In genomic region chr19:11164278-11164677, GRCh38 we compare ENCODE assay signal across 19 cellular contexts. TPM values are rescaled to one million over a fixed set of nuclear protein-coding genes. Genes with fewer than 3 reads are reported as not detected.
DNase-seq lines count a peak whose midpoint lies in the region; ATAC-seq, FAIRE-seq and TF ChIP-seq lines count a peak whose summit lies in the region.
"Had no signal": no experiment of that assay in that cellular context is flagged by ENCODE, and none has a peak within 500 bp of the region (broad histone marks: within the 10 kb centered on the region; RNA-seq: fewer than 3 reads in every experiment).

No MANE protein-coding gene starts in this region.

- no peak overlapping the region for H3K4me3 ChIP-seq in Caco-2 (ENCODE audit: low read depth, low read length)
- peak overlapping the region; percentile 28 for H3K4me3 ChIP-seq in astrocyte of the cerebellum (ENCODE audit: low read depth, low read length)
- no peak overlapping the region for H3K4me3 ChIP-seq in right cardiac atrium (ENCODE audit: low read length)
- H3K4me3 ChIP-seq in skeletal muscle tissue (ENCODE audit: low read length in 3 of 3) = peak overlapping the region in 1 of 3 donors; percentile 46
- H3K4me3 ChIP-seq in naive thymus-derived CD4-positive, alpha-beta T cell (ENCODE audit: low read length) = no peak overlapping the region

- intact Hi-C loops in Caco-2 (cut with micrococcal nuclease; ENCODE audit: unreplicated experiment) = no loop called here
- intact Hi-C loops in right cardiac atrium (cut with DNase I) = loop anchor here in 1 of 4 donors (5.0 kb wide), 1 partner anchor 33 kb away; the partner anchor contains the start of gene KANK2
- intact Hi-C loops in naive thymus-derived CD4-positive, alpha-beta T cell (cut with micrococcal nuclease) = no loop called here
- intact Hi-C loops in head of caudate nucleus (cut with DNase I) = no loop called here

- in situ Hi-C loops in astrocyte of the cerebellum (cut with HindIII; ENCODE audit: low sequenced_read_pairs) = no loop called here

- H3K4me1 Mint-ChIP-seq in Caco-2 (ENCODE audit: low read depth, unreplicated experiment) = no peaks in the 10 kb centered on the region
- no peaks in the 10 kb centered on the region for H3K4me1 Mint-ChIP-seq in naive thymus-derived CD4-positive, alpha-beta T cell
- H3K4me1 Mint-ChIP-seq: activated CD4-positive, alpha-beta T cell treated with anti-CD3 and anti-CD28 coated beads, Interleukin-2, amount 10 ng/mL, durations not matched to agents 7 days and 5 days; activated naive CD8-positive, alpha-beta T cell treated with anti-CD3 and anti-CD28 coated beads, Interleukin-2, amount 50 U/mL, for 24 hours; naive thymus-derived CD8-positive, alpha-beta T cell; stimulated activated naive CD8-positive, alpha-beta T cell treated with anti-CD3 and anti-CD28 coated beads, Interleukin-15, amount 100 ng/mL, for 72 hours; T-helper 17 cell had no signal

- WGBS in right cardiac atrium = 46% methylated on average over 11 of the region's 11 CpGs

- ATAC-seq in right cardiac atrium = no peak
- no peak for ATAC-seq in naive thymus-derived CD4-positive, alpha-beta T cell
- ATAC-seq: activated naive CD8-positive, alpha-beta T cell treated with anti-CD3 and anti-CD28 coated beads, Interleukin-2, amount 50 U/mL, for 24 hours; activated T-cell treated with anti-CD3 and anti-CD28 coated beads, Interleukin-2, amount 50 U/mL, for 4 hours; naive thymus-derived CD8-positive, alpha-beta T cell; stimulated activated naive CD8-positive, alpha-beta T cell treated with anti-CD3 and anti-CD28 coated beads, Interleukin-15, amount 100 ng/mL, for 72 hours; T-helper 17 cell had no signal

- no peak overlapping the region for H3K4me3 Mint-ChIP-seq in Caco-2 (ENCODE audit: unreplicated experiment)
- H3K4me3 Mint-ChIP-seq in naive thymus-derived CD4-positive, alpha-beta T cell = no peak overlapping the region
- H3K4me3 Mint-ChIP-seq: activated CD4-positive, alpha-beta T cell treated with anti-CD3 and anti-CD28 coated beads, Interleukin-2, amount 10 ng/mL, durations not matched to agents 7 days and 5 days; activated naive CD8-positive, alpha-beta T cell treated with anti-CD3 and anti-CD28 coated beads, Interleukin-2, amount 50 U/mL, for 24 hours; activated T-cell treated with anti-CD3 and anti-CD28 coated beads, Interleukin-2, amount 50 U/mL, for 4 hours; dendritic cell treated with granulocyte-macrophage colony-stimulating factor and Interleukin-4, amounts not matched to agents 40 ng/mL and 50 ng/mL, for 4 days; naive thymus-derived CD8-positive, alpha-beta T cell; stimulated activated naive CD8-positive, alpha-beta T cell treated with anti-CD3 and anti-CD28 coated beads, Interleukin-15, amount 100 ng/mL, for 72 hours; T-helper 17 cell had no signal

- H3K9me3 ChIP-seq in Caco-2 (no peaks in the 10 kb centered on the region), right cardiac atrium (ENCODE audit: control insufficient read depth, low read length) (no peaks in the 10 kb centered on the region), skeletal muscle tissue (ENCODE audit: control insufficient read depth in 3 of 3, low read length in 3 of 3) (no peaks in the 10 kb centered on the region)
- H3K9me3 ChIP-seq in naive thymus-derived CD4-positive, alpha-beta T cell (ENCODE audit: control insufficient read depth in 2 of 3, low read length in 3 of 3) = peaks cover 0 to 3% (median 0%) of the 10 kb centered on the region in 3 experiments

- no peak overlapping the region for H3K27ac Mint-ChIP-seq in Caco-2 (ENCODE audit: unreplicated experiment)
- no peak overlapping the region for H3K27ac Mint-ChIP-seq in naive thymus-derived CD4-positive, alpha-beta T cell
- H3K27ac Mint-ChIP-seq: activated CD4-positive, alpha-beta T cell treated with anti-CD3 and anti-CD28 coated beads, Interleukin-2, amount 10 ng/mL, durations not matched to agents 7 days and 5 days; activated naive CD8-positive, alpha-beta T cell treated with anti-CD3 and anti-CD28 coated beads, Interleukin-2, amount 50 U/mL, for 24 hours; dendritic cell treated with granulocyte-macrophage colony-stimulating factor and Interleukin-4, amounts not matched to agents 40 ng/mL and 50 ng/mL, for 4 days; naive thymus-derived CD8-positive, alpha-beta T cell; stimulated activated naive CD8-positive, alpha-beta T cell treated with anti-CD3 and anti-CD28 coated beads, Interleukin-15, amount 100 ng/mL, for 72 hours; T-helper 17 cell had no signal

- H3K4me1 ChIP-seq in Caco-2 (no peaks in the 10 kb centered on the region), right cardiac atrium (ENCODE audit: control insufficient read depth, insufficient read depth, low read length) (peaks cover 12% of the 10 kb centered on the region), skeletal muscle tissue (ENCODE audit: control insufficient read depth in 3 of 3, insufficient read depth in 3 of 3, low read length in 3 of 3) (peaks cover 18 to 26% (median 24%) of the 10 kb centered on the region in 3 donors)
- no peaks in the 10 kb centered on the region for H3K4me1 ChIP-seq in naive thymus-derived CD4-positive, alpha-beta T cell (ENCODE audit: control insufficient read depth in 2 of 2, insufficient read depth in 2 of 2, low read length in 2 of 2)

- TF ChIP-seq CTCF in Caco-2 (IDR thresholded peaks at IDR 0.05; ENCODE audit: insufficient read depth in 1 of 2, low read depth in 1 of 2, low read length in 1 of 2, severe bottlenecking in 1 of 2, unreplicated experiment in 1 of 2) (no peak), astrocyte of the cerebellum (IDR thresholded peaks at IDR 0.05; ENCODE audit: low read depth, low read length, missing control alignments) (no peak)

- CTCF ChIA-PET in Caco-2 (lab: Charles Lee) = no interaction called here
- CTCF ChIA-PET in naive thymus-derived CD4-positive, alpha-beta T cell (lab: Charles Lee) = no interaction called here

- H3K9ac ChIP-seq in skeletal muscle tissue (ENCODE audit: low read depth in 1 of 3, low read length in 3 of 3) = peak overlapping the region in 1 of 3 donors; percentile 57

- H3K27ac ChIP-seq in right cardiac atrium (ENCODE audit: low read length) = peak overlapping the region; percentile 79
- H3K27ac ChIP-seq in skeletal muscle tissue (ENCODE audit: low read depth, low read length) = peak overlapping the region; percentile 74
- no peak overlapping the region for H3K27ac ChIP-seq in naive thymus-derived CD4-positive, alpha-beta T cell (ENCODE audit: low read depth, low read length)

- H3K36me3 ChIP-seq in Caco-2 (ENCODE audit: control insufficient read depth, insufficient read depth, low read length) (no peaks in the 10 kb centered on the region), skeletal muscle tissue (ENCODE audit: control insufficient read depth in 3 of 3, insufficient read depth in 3 of 3, low read length in 3 of 3) (peaks cover 13 to 20% (median 17%) of the 10 kb centered on the region in 3 donors)
- no peaks in the 10 kb centered on the region for H3K36me3 ChIP-seq in naive thymus-derived CD4-positive, alpha-beta T cell (ENCODE audit: control insufficient read depth in 2 of 3, insufficient read depth in 3 of 3, low read length in 3 of 3)

- H3K27me3 Mint-ChIP-seq in Caco-2 (ENCODE audit: insufficient read depth, unreplicated experiment) = no peaks in the 10 kb centered on the region
- H3K27me3 Mint-ChIP-seq in naive thymus-derived CD4-positive, alpha-beta T cell = no peaks in the 10 kb centered on the region
- H3K27me3 Mint-ChIP-seq: activated naive CD8-positive, alpha-beta T cell treated with anti-CD3 and anti-CD28 coated beads, Interleukin-2, amount 50 U/mL, for 24 hours; dendritic cell treated with granulocyte-macrophage colony-stimulating factor and Interleukin-4, amounts not matched to agents 40 ng/mL and 50 ng/mL, for 4 days; naive thymus-derived CD8-positive, alpha-beta T cell; stimulated activated naive CD8-positive, alpha-beta T cell treated with anti-CD3 and anti-CD28 coated beads, Interleukin-15, amount 100 ng/mL, for 72 hours had no signal

- BruUV-seq in Caco-2 (replicated peaks; lab: Mats Ljungman, UMichigan) = TSS peak; percentile 74

- no peaks in the 10 kb centered on the region for H3K9me3 Mint-ChIP-seq in Caco-2 (ENCODE audit: unreplicated experiment)
- H3K9me3 Mint-ChIP-seq in naive thymus-derived CD4-positive, alpha-beta T cell = peaks cover 0 to 7% (median 0%) of the 10 kb centered on the region in 11 donors
- H3K9me3 Mint-ChIP-seq: activated CD4-positive, alpha-beta T cell treated with anti-CD3 and anti-CD28 coated beads, Interleukin-2, amount 10 ng/mL, durations not matched to agents 7 days and 5 days; activated naive CD8-positive, alpha-beta T cell treated with anti-CD3 and anti-CD28 coated beads, Interleukin-2, amount 50 U/mL, for 24 hours; activated T-cell treated with anti-CD3 and anti-CD28 coated beads, Interleukin-2, amount 50 U/mL, for 4 hours; dendritic cell treated with granulocyte-macrophage colony-stimulating factor and Interleukin-4, amounts not matched to agents 40 ng/mL and 50 ng/mL, for 4 days; stimulated activated naive CD8-positive, alpha-beta T cell treated with anti-CD3 and anti-CD28 coated beads, Interleukin-15, amount 100 ng/mL, for 72 hours had no signal

- no peak for TF ChIP-seq POLR2A in H54 (IDR thresholded peaks at IDR 0.05; ENCODE audit: low read depth, low read length)

- H3K36me3 Mint-ChIP-seq in Caco-2 (ENCODE audit: insufficient read depth, unreplicated experiment) = no peaks in the 10 kb centered on the region
- H3K36me3 Mint-ChIP-seq in naive thymus-derived CD4-positive, alpha-beta T cell = no peaks in the 10 kb centered on the region
- H3K36me3 Mint-ChIP-seq: naive thymus-derived CD8-positive, alpha-beta T cell had no signal

- H3K27me3 ChIP-seq in Caco-2 (replicated peaks; ENCODE audit: control insufficient read depth, insufficient read depth, low read length) (no peaks in the 10 kb centered on the region), right cardiac atrium (ENCODE audit: control insufficient read depth, insufficient read depth) (no peaks in the 10 kb centered on the region), skeletal muscle tissue (ENCODE audit: control insufficient read depth in 3 of 3, insufficient read depth in 3 of 3, low read length in 3 of 3) (no peaks in the 10 kb centered on the region)
- H3K27me3 ChIP-seq in naive thymus-derived CD4-positive, alpha-beta T cell (ENCODE audit: control insufficient read depth in 2 of 2, insufficient read depth in 2 of 2, low read length in 2 of 2) = no peaks in the 10 kb centered on the region

- FAIRE-seq in H54 (lab: Jason Lieb, UNC) = no peak
- FAIRE-seq: small intestine had no signal

- DNase-seq in Caco-2 = no peak
- no peak for DNase-seq in astrocyte of the cerebellum (ENCODE audit: low read depth)
- peak in 1 of 3 donors; percentile 66 for DNase-seq in right cardiac atrium
- DNase-seq in naive thymus-derived CD4-positive, alpha-beta T cell = no peak
- no peak for DNase-seq in H54 (ENCODE audit: insufficient read length, low spot score)
- no peak for DNase-seq in AG20443 (ENCODE audit: low spot score)
- no peak for DNase-seq in head of caudate nucleus
- DNase-seq: activated CD4-positive, alpha-beta T cell treated with anti-CD3 and anti-CD28 coated beads, Interleukin-2, amount 10 ng/mL, durations not matched to agents 7 days and 5 days; activated naive CD8-positive, alpha-beta T cell treated with anti-CD3 and anti-CD28 coated beads, Interleukin-2, amount 50 U/mL, for 24 hours; activated T-cell treated with anti-CD3 and anti-CD28 coated beads, Interleukin-2, amount 50 U/mL, for 4 hours; DMS79; naive thymus-derived CD8-positive, alpha-beta T cell; NCI-H2029 treated with DMSO at 0.1 percent for 48 hours; NCI-H526 treated with DMSO at 0.1 percent for 48 hours; small intestine; stimulated activated naive CD8-positive, alpha-beta T cell treated with anti-CD3 and anti-CD28 coated beads, Interleukin-15, amount 100 ng/mL, for 72 hours; T-helper 17 cell had no signal

- POLR2A ChIA-PET in Caco-2 (lab: Charles Lee) = no interaction called here
- POLR2A ChIA-PET in naive thymus-derived CD4-positive, alpha-beta T cell (lab: Charles Lee) = no interaction called here

RNA-seq across cellular contexts. Expression of gene SPC24, which starts 8.7 kb away (rescaled TPM):
- 35.7 and 44.8 TPM in 2 replicates for total RNA-seq in Caco-2 (2022)
- 1 to 10 TPM in 3 of 4 donors, under 1 TPM in 1; 0.56 to 4.4 (median 3.4) TPM for total RNA-seq in right cardiac atrium
- 1.6 TPM for polyA plus RNA-seq in right cardiac atrium
- 12.0 TPM for total RNA-seq in skeletal muscle tissue
- total RNA-seq in naive thymus-derived CD4-positive, alpha-beta T cell = 10 to 100 TPM in 1 of 5 experiments, 1 to 10 TPM in 2, under 1 TPM in 2; 0.56 to 45.4 (median 1.9) TPM
- under 1 TPM in 1 of 2 donors, not detected in 1; 0.33 TPM for polyA plus RNA-seq in naive thymus-derived CD4-positive, alpha-beta T cell

RNA-seq across cellular contexts. Expression of gene KANK2, which starts 33.1 kb away (rescaled TPM):
- total RNA-seq in Caco-2 (2022) (17.6 and 21.2 TPM in 2 replicates), right cardiac atrium (100 to 1,000 TPM; 244 to 324 (median 295) TPM), skeletal muscle tissue (53.2 TPM)
- 259 TPM for polyA plus RNA-seq in right cardiac atrium
- 1 to 10 TPM in 1 of 5 experiments, under 1 TPM in 4; 0.32 to 2.9 (median 0.53) TPM for total RNA-seq in naive thymus-derived CD4-positive, alpha-beta T cell
- not detected for polyA plus RNA-seq in naive thymus-derived CD4-positive, alpha-beta T cell
- polyA plus RNA-seq: naive thymus-derived CD8-positive, alpha-beta T cell had no signal
